Comparison of ENCODE assay signal across 20 cellular contexts in the genomic region with DNA sequence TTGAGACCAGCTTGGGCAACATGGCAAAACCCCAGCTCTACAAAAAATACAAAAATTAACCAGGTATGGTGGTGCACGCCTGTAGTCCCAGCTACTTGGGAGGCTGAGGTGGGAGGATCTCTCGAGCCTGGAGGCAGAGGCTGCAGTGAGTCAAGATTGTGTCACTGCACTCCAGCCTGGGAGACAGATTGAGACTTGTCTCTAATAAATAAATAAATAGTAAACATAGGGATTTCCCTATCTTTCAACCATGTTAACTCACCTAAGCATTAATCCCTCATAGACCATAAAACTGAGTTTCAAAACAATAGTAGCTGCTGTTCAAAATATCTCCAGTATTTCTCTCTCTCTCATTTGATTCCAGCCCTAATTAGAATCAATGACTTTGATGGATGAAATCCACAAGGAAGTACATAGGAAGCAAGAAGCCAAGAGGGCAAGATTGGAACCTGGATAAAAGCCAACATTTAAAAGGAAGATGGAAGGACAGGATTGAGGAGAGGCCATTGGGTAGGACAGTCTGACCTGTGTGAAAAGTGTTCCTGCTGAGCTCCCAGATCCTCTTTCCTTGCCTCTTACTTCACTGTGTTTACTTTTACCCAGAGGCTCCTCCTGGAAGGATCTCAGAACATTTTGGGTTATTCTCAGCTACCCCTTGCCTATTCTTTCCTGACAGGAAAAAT. TPM values are rescaled to one million over a fixed set of nuclear protein-coding genes. Genes with fewer than 3 reads are reported as not detected.
DNase-seq lines count a peak whose midpoint lies in the region; ATAC-seq, FAIRE-seq and TF ChIP-seq lines count a peak whose summit lies in the region.
"Had no signal": no experiment of that assay in that cellular context is flagged by ENCODE, and none has a peak within 500 bp of the region (broad histone marks: within the 10 kb centered on the region; RNA-seq: fewer than 3 reads in every experiment).

No MANE protein-coding gene starts in this region.

- TF ChIP-seq CTCF in VCaP (conservative IDR thresholded peaks at IDR 0.05) (no peak), fibroblast of villous mesenchyme (IDR thresholded peaks at IDR 0.05; ENCODE audit: insufficient read depth, low read depth, low read length) (no peak)

- no peaks in the 10 kb centered on the region for H3K9me3 Mint-ChIP-seq in T-helper 1 cell treated with Interleukin-12 subunit alpha and Interleukin-12 subunit beta and Interleukin-4 antibody, amounts not matched to agents 30 μg/mL and 1 μg/mL, for 36 hours
- H3K9me3 Mint-ChIP-seq: CD8-positive, alpha-beta T cell; H9 had no signal

- 82 to 91% (median 89%) methylated on average over 2 of the region's 2 CpGs for WGBS in small intestine, 3 donors

- FAIRE-seq in small intestine (lab: Jason Lieb, UNC) (no peak), GM12892 (lab: Jason Lieb, UNC) (no peak)

- H3K27me3 ChIP-seq in small intestine (ENCODE audit: control insufficient read depth in 2 of 2, insufficient read depth in 2 of 2, low read length in 2 of 2): no peaks in the 10 kb centered on the region
- H3K27me3 ChIP-seq: Peyer's patch had no signal

- no peak for TF ChIP-seq POLR2A in GM12892 (IDR thresholded peaks at IDR 0.05; ENCODE audit: low read depth, low read length)

- no peak overlapping the region for H3K4me3 ChIP-seq in fibroblast of villous mesenchyme (ENCODE audit: low read depth, low read length)
- H3K4me3 ChIP-seq in small intestine (ENCODE audit: low read depth in 1 of 2, low read length in 2 of 2): no peak overlapping the region
- H3K4me3 ChIP-seq: Peyer's patch, SK-N-MC had no signal

- no peaks in the 10 kb centered on the region for H3K4me1 ChIP-seq in small intestine (ENCODE audit: control insufficient read depth in 2 of 2, insufficient read depth in 1 of 2, low read depth in 1 of 2, low read length in 1 of 2)
- H3K4me1 ChIP-seq: Peyer's patch had no signal

- H3K27ac ChIP-seq in VCaP (peak overlapping the region; percentile 7; the same call in 1 of the 2 replicates), small intestine (ENCODE audit: low read depth in 1 of 2, low read length in 1 of 2) (no peak overlapping the region)
- H3K27ac ChIP-seq: Peyer's patch, SK-N-MC had no signal

- no peaks in the 10 kb centered on the region for H3K36me3 ChIP-seq in small intestine (ENCODE audit: control insufficient read depth in 2 of 2, insufficient read depth in 2 of 2, low read length in 2 of 2)
- H3K36me3 ChIP-seq: Peyer's patch had no signal

- H3K4me1 Mint-ChIP-seq in T-helper 1 cell treated with Interleukin-12 subunit alpha and Interleukin-12 subunit beta and Interleukin-4 antibody, amounts not matched to agents 30 μg/mL and 1 μg/mL, for 36 hours (ENCODE audit: low read depth): no peaks in the 10 kb centered on the region
- H3K4me1 Mint-ChIP-seq: H9 had no signal

- no peak overlapping the region for H3K4me3 Mint-ChIP-seq in T-helper 1 cell treated with Interleukin-12 subunit alpha and Interleukin-12 subunit beta and Interleukin-4 antibody, amounts not matched to agents 30 μg/mL and 1 μg/mL, for 36 hours
- H3K4me3 Mint-ChIP-seq: CD8-positive, alpha-beta T cell; H9 had no signal

- H3K36me3 Mint-ChIP-seq in T-helper 1 cell treated with Interleukin-12 subunit alpha and Interleukin-12 subunit beta and Interleukin-4 antibody, amounts not matched to agents 30 μg/mL and 1 μg/mL, for 36 hours (ENCODE audit: low read depth): no peaks in the 10 kb centered on the region
- H3K36me3 Mint-ChIP-seq: CD8-positive, alpha-beta T cell had no signal

- DNase-seq in T-helper 1 cell (no peak), fibroblast of villous mesenchyme (ENCODE audit: low read depth) (peak; percentile 23), small intestine (peak; percentile 15), GM12892 (ENCODE audit: insufficient read length) (no peak), A172 (ENCODE audit: low spot score) (no peak)
- DNase-seq: 8988T; CD8-positive, alpha-beta T cell; DMS79; H9; Kasumi-1; NCI-H187 treated with DMSO at 0.1 percent for 48 hours; NCI-H2171; NCI-H446 treated with DMSO at 0.1 percent for 48 hours; NCI-H748 treated with DMSO at 0.1 percent for 48 hours; Peyer's patch; Right ventricle myocardium superior had no signal

- peaks cover 6% of the 10 kb centered on the region for H3K27me3 Mint-ChIP-seq in T-helper 1 cell treated with Interleukin-12 subunit alpha and Interleukin-12 subunit beta and Interleukin-4 antibody, amounts not matched to agents 30 μg/mL and 1 μg/mL, for 36 hours (ENCODE audit: low read depth)

- H3K9me3 ChIP-seq in small intestine (ENCODE audit: control insufficient read depth, low read depth): no peaks in the 10 kb centered on the region
- H3K9me3 ChIP-seq: Peyer's patch had no signal

- peak overlapping the region; percentile 22 for H3K27ac Mint-ChIP-seq in T-helper 1 cell treated with Interleukin-12 subunit alpha and Interleukin-12 subunit beta and Interleukin-4 antibody, amounts not matched to agents 30 μg/mL and 1 μg/mL, for 36 hours
- H3K27ac Mint-ChIP-seq: CD8-positive, alpha-beta T cell; H9 had no signal

- ATAC-seq in GM21526 (IDR thresholded peaks at IDR 0.05; ENCODE audit: low FRiP score, unreplicated experiment): no peak
- ATAC-seq: CD8-positive, alpha-beta T cell had no signal

RNA-seq across cellular contexts. Expression of a gene that starts 12.4 kb away (rescaled TPM):
- total RNA-seq in fibroblast of villous mesenchyme: 10.0 and 17.3 TPM in 2 replicates
- polyA plus RNA-seq in small intestine: 1 to 10 TPM in 1 of 3 donors, under 1 TPM in 2; 0.45 to 2.2 (median 0.54) TPM
- polyA plus RNA-seq in GM12892 (2012; ENCODE audit: missing spikeins): 2.8 TPM
- total RNA-seq in A172 (2014; rRNA removed; shearing (Covaris generic)): 7.9 and 17.0 TPM in 2 replicates

Comparison
In these comparisons a context has a peak if more than half of its experiments do, and no peak if none do; other contexts are left out.
1. DNase-seq: peak in fibroblast of villous mesenchyme (single experiment) and small intestine (single experiment); none in T-helper 1 cell (0 of 5), GM12892 (single experiment) and A172 (single experiment).